In the genomic region with DNA sequence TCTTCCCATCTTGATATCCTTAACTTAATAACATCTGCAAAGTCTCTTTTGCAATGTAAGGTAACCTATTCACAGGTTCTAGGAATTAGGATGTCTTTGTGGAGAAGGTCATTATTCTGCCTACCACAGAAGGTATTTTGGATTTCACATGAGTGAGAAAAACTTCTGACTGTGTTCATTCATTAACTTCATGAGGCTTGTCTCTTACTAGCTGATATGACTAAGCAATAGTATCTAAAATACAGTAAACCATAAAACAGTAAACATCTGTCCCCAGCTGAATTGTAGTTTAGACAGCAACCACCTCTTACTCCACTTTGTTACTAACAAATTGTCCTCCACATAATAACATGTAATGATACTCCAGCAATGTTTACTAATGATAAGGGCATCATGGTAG, we compare ENCODE assay signal across 7 cellular contexts.
"Had no signal": no experiment of that assay in that cellular context is flagged by ENCODE, and none has a peak within 500 bp of the region (broad histone marks: within the 10 kb centered on the region; RNA-seq: fewer than 3 reads in every experiment).

No MANE protein-coding gene starts in this region.

- FAIRE-seq: H1, H54, HepG2 had no signal

- DNase-seq: H9, HCEC 1CT, KBM-7 had no signal

- ATAC-seq: GM23338, HepG2 had no signal
